ENCODE assay signal across 5 cellular contexts in the genomic region with DNA sequence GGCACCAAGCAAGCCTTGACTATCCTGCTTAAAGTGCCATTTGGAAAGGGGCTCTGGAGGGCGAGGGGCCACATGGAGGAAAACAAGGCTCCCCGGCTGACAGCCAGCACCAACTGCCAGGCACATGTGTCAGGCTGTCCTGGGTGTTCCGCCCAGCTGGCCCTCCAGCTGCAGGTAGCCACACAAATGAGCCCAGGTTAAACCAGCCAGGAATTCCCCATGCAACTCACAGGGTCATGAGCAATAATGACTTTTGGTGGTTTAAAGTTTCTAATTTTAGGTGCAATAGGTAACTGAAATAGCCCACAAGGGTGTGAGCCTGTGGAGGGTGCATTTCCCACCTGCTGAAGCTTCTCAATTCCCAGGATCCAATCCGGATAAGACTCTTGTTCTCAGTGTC. TPM values are rescaled to one million over a fixed set of nuclear protein-coding genes. Genes with fewer than 3 reads are reported as not detected.
A peak's percentile ranks its signal among the peaks of the same experiment; 100 is the strongest.
DNase-seq lines count a peak whose midpoint lies in the region; ATAC-seq, FAIRE-seq and TF ChIP-seq lines count a peak whose summit lies in the region.
"Not testable (repeated sequence)": the region's sequence is repeated elsewhere in the genome, so short reads cannot be mapped to it uniquely, and the experiment has no call there.

No MANE protein-coding gene starts in this region.

- not testable (repeated sequence) for H3K4me2 ChIP-seq in MM.1S (ENCODE audit: low read depth, low read length); HepG2 (ENCODE audit: low read depth, low read length)
- H3K4me2 ChIP-seq in GM12878 (ENCODE audit: control insufficient read depth, insufficient read depth), result 0 out of 2 replicates have a peak overlapping the region, but pooled peaks have one; percentile 25

- TF ChIP-seq EP300 in GM12878 (IDR thresholded peaks at IDR 0.05; ENCODE audit: borderline replicate concordance in 1 of 2, control insufficient read depth in 1 of 2, low read depth in 2 of 2, low read length in 2 of 2), result peak; percentile 49 to 61; a peak in 2 of 4 replicates
- not testable (repeated sequence) for TF ChIP-seq EP300 in HepG2 (IDR thresholded peaks at IDR 0.05; ENCODE audit: low read depth in 2 of 2, low read length in 2 of 2); HepG2 (CRISPR knock-in tag; IDR thresholded peaks at IDR 0.05; ENCODE audit: borderline replicate concordance)

- not testable (repeated sequence) for H3K4me3 ChIP-seq in GM06990 (replicated peaks; ENCODE audit: low read depth, low read length); GM12865 (ENCODE audit: low read depth, low read length); MM.1S (ENCODE audit: low read length); GM12878; HepG2 (replicated peaks in 1 of 3; ENCODE audit: insufficient read depth in 1 of 3, low read depth in 2 of 3, low read length in 3 of 3)

- not testable (repeated sequence) for H3K79me2 ChIP-seq in MM.1S (ENCODE audit: low read length); GM12878 (ENCODE audit: control insufficient read depth, insufficient read depth, low read length); HepG2 (ENCODE audit: insufficient read depth, low read length)

- RAD21 ChIA-PET in GM12878 (lab: Charles Lee; ENCODE audit: unreplicated experiment), result not testable (repeated sequence)

- peak; percentile 41 for DNase-seq in GM06990 (ENCODE audit: extremely low read depth, insufficient read length)
- peak; percentile 88 for DNase-seq in GM12865 (ENCODE audit: low read depth)
- peak; percentile 38 for DNase-seq in MM.1S
- DNase-seq in GM12878 (ENCODE audit: low read depth, low spot score), result peak; percentile 73
- not testable (repeated sequence) for DNase-seq in HepG2 (ENCODE audit: low spot score)

- TF ChIP-seq CTCF in GM06990 (IDR thresholded peaks at IDR 0.05; ENCODE audit: insufficient read depth, low read length, poor library complexity, severe bottlenecking); GM12865 (IDR thresholded peaks at IDR 0.05; ENCODE audit: insufficient read depth, low read depth, low read length, missing control alignments); MM.1S (IDR thresholded peaks at IDR 0.05; ENCODE audit: low read length); GM12878 (IDR thresholded peaks at IDR 0.05 in 2 of 3, conservative IDR thresholded peaks at IDR 0.05 in 1 of 3; ENCODE audit: control insufficient read depth in 2 of 3, extremely low read depth in 1 of 3, insufficient read depth in 1 of 3, low read depth in 3 of 3, low read length in 3 of 3); HepG2 (CRISPR knock-in tag; IDR thresholded peaks at IDR 0.05): not testable (repeated sequence)

- FAIRE-seq in GM12878 (lab: Jason Lieb, UNC); HepG2 (lab: Jason Lieb, UNC): not testable (repeated sequence)

- in situ Hi-C loops in GM12878 (cut with MboI); HepG2 (cut with HindIII; ENCODE audit: extremely low pct_ligation_motif_present, low pct_unique_long_range_greater_than_20kb): not testable (repeated sequence)

- peak overlapping the region; percentile 35; the same call in 1 of the 2 replicates for H3K27ac ChIP-seq in MM.1S (ENCODE audit: low read length)
- peak overlapping the region; percentile 77 for H3K27ac ChIP-seq in GM12878 (ENCODE audit: control insufficient read depth, insufficient read depth)
- H3K27ac ChIP-seq in HepG2 (ENCODE audit: extremely low read length, insufficient read depth, low read length), result not testable (repeated sequence)

- H3K36me3 ChIP-seq in GM06990 (ENCODE audit: control insufficient read depth, insufficient read depth, low read length); MM.1S (replicated peaks; ENCODE audit: insufficient read depth, low read length); GM12878 (ENCODE audit: control insufficient read depth in 2 of 2, insufficient read depth in 2 of 2, low read length in 1 of 2); HepG2 (replicated peaks in 1 of 2; ENCODE audit: control insufficient read depth in 1 of 2, insufficient read depth in 2 of 2, low read length in 2 of 2): not testable (repeated sequence)

- not testable (repeated sequence) for H3K27me3 ChIP-seq in GM06990 (replicated peaks; ENCODE audit: control insufficient read depth, insufficient read depth, low read length); MM.1S (replicated peaks; ENCODE audit: insufficient read depth, low read length); GM12878 (replicated peaks in 1 of 2; ENCODE audit: control insufficient read depth in 2 of 2, insufficient read depth in 2 of 2, low read length in 1 of 2); HepG2 (ENCODE audit: control insufficient read depth in 1 of 2, insufficient read depth in 2 of 2, low read length in 2 of 2)

- POLR2A ChIA-PET in GM12878 (lab: Charles Lee); HepG2 (lab: Yijun Ruan, JAX): not testable (repeated sequence)

- H3K9ac ChIP-seq in MM.1S (ENCODE audit: low read length); GM12878 (ENCODE audit: control insufficient read depth, insufficient read depth, low read length); HepG2 (ENCODE audit: insufficient read depth, low read depth, low read length): not testable (repeated sequence)

- TF ChIP-seq RAD21 in GM12878 (IDR thresholded peaks at IDR 0.05; ENCODE audit: insufficient read depth, low read depth, low read length); HepG2 (CRISPR knock-in tag; IDR thresholded peaks at IDR 0.05): not testable (repeated sequence)

- CTCF ChIA-PET in GM12878 (lab: Yijun Ruan, JAX); HepG2 (lab: Yijun Ruan, JAX; ENCODE audit: low intra/inter-chr PET ratio, low total read pairs): not testable (repeated sequence)

- not testable (repeated sequence) for ATAC-seq in GM12878, HepG2

- not testable (repeated sequence) for H4K20me1 ChIP-seq in MM.1S (ENCODE audit: insufficient read depth, low read length); GM12878 (ENCODE audit: control insufficient read depth, insufficient read depth); HepG2 (ENCODE audit: insufficient read depth, low read length)

- not testable (repeated sequence) for H3K9me3 ChIP-seq in MM.1S (replicated peaks; ENCODE audit: insufficient read depth, low read length); GM12878 (replicated peaks; ENCODE audit: control insufficient read depth, insufficient read depth, low read length); HepG2 (ENCODE audit: low read length)

- intact Hi-C loops in GM12878 (cut with micrococcal nuclease; ENCODE audit: unreplicated experiment), result loop anchor here (5.0 to 10.0 kb wide), 2 partner anchors 51 to 62 kb away; partner anchors contain the start of gene EEF2KMT
- intact Hi-C loops in HepG2 (cut with micrococcal nuclease; ENCODE audit: unreplicated experiment), result not testable (repeated sequence)

- not testable (repeated sequence) for H3K4me1 ChIP-seq in MM.1S (ENCODE audit: low read length)
- H3K4me1 ChIP-seq in GM12878 (ENCODE audit: control insufficient read depth, insufficient read depth, low read length) (peaks cover 35% of the 10 kb centered on the region), HepG2 (ENCODE audit: insufficient read depth, low read length) (peaks cover 12% of the 10 kb centered on the region; the same call in 1 of the 2 replicates)

- SMC1A ChIA-PET in GM12878 (lab: Charles Lee; ENCODE audit: uncharacterized antibody, unreplicated experiment), result interaction anchor here (0.7 kb wide), 1 partner anchor 100 kb away, joined by 4 read pairs; no protein-coding TSS in a partner anchor

- not testable (repeated sequence) for H2AFZ ChIP-seq in MM.1S (ENCODE audit: low read length); GM12878 (ENCODE audit: control insufficient read depth, low read depth, low read length); HepG2 (ENCODE audit: low read length)

- not testable (repeated sequence) for BruUV-seq in GM12878 (replicated peaks; lab: Mats Ljungman, UMichigan); HepG2 (replicated peaks; lab: Mats Ljungman, UMichigan)

- H3K9me2 ChIP-seq in MM.1S (replicated peaks; ENCODE audit: insufficient read depth, low read length), result not testable (repeated sequence)

- 18% methylated on average over 4 of the region's 4 CpGs for WGBS in GM12878 (ENCODE audit: insufficient coverage, insufficient replicate concordance, low lambda C conversion rate, missing lambda C conversion rate)
- WGBS in HepG2 (ENCODE audit: low lambda C conversion rate), result 35% methylated on average over 4 of the region's 4 CpGs

- not testable (repeated sequence) for TF ChIP-seq POLR2A in GM12878 (IDR thresholded peaks at IDR 0.05; ENCODE audit: low read depth, low read length); HepG2 (IDR thresholded peaks at IDR 0.05; ENCODE audit: insufficient read depth in 1 of 2, low read depth in 2 of 2, low read length in 2 of 2)

- H3F3A ChIP-seq in MM.1S (ENCODE audit: insufficient read depth, low read length), result not testable (repeated sequence)

RNA-seq across cellular contexts. Expression of gene EEF2KMT, which starts 58.9 kb away (rescaled TPM):
- total RNA-seq in GM12878 (2013; cell fraction: nucleolus; rRNA removed), result 7.9 and 8.5 TPM in 2 replicates
- 19.0 and 21.0 TPM in 2 replicates for total RNA-seq in GM12878 (2014; rRNA removed)
- total RNA-seq in GM12878 (2014; rRNA removed; fragmentation: Illumina TruSeq; extraction: Trizol), result 8.6 and 9.5 TPM in 2 replicates
- 17.5 and 19.0 TPM in 2 replicates for total RNA-seq in GM12878 (2021)
- polyA plus RNA-seq in GM12878 (2011; ENCODE audit: low read depth), result 2.8 TPM
- polyA plus RNA-seq in GM12878 (2011; rRNA removed), result 4.9 and 8.6 TPM in 2 replicates
- polyA plus RNA-seq in GM12878 (2011; cell fraction: cytosol; rRNA removed), result 10.6 and 16.4 TPM in 2 replicates
- 17.8 and 24.9 TPM in 2 replicates for polyA plus RNA-seq in GM12878 (2011; cell fraction: nucleus; rRNA removed)
- polyA plus RNA-seq in GM12878 (2012), result 6.3 and 6.7 TPM in 2 replicates
- 5.0 and 9.5 TPM in 2 replicates for polyA plus RNA-seq in GM12878 (2014; fragmentation: Illumina TruSeq; extraction: Trizol)
- 1 to 10 TPM; 3.8 to 4.8 TPM for polyA plus RNA-seq in GM12878 (2014; fragmentation: Nextera tagmentation; extraction: Ambion mirVana)
- polyA plus RNA-seq in GM12878 (2014; rRNA removed), result 17.5 and 21.1 TPM in 2 replicates
- polyA plus RNA-seq in GM12878 (2016; fragmentation: Nextera tagmentation; extraction: Ambion mirVana), result 10 to 100 TPM; 26.0 to 28.1 TPM
- polyA minus RNA-seq in GM12878 (2011; rRNA and poly(A)+ RNA removed), result 5.3 and 9.3 TPM in 2 replicates
- polyA minus RNA-seq in GM12878 (2011; cell fraction: cytosol; rRNA and poly(A)+ RNA removed), result 5.1 and 6.4 TPM in 2 replicates
- 5.3 and 11.1 TPM in 2 replicates for polyA minus RNA-seq in GM12878 (2011; cell fraction: nucleus; rRNA and poly(A)+ RNA removed)
- total RNA-seq in HepG2 (2016; rRNA removed; fragmentation: Illumina TruSeq; extraction: Trizol), result 26.9 and 33.3 TPM in 2 replicates
- 23.3 and 24.2 TPM in 2 replicates for total RNA-seq in HepG2 (2016; cell fraction: cytosol; rRNA removed; fragmentation: Illumina TruSeq; extraction: Trizol; ENCODE audit: low read depth)
- 26.7 and 30.7 TPM in 2 replicates for total RNA-seq in HepG2 (2016; cell fraction: insoluble cytoplasmic fraction; rRNA removed; fragmentation: Illumina TruSeq; extraction: Trizol)
- total RNA-seq in HepG2 (2016; cell fraction: membrane; rRNA removed; fragmentation: Illumina TruSeq; extraction: Trizol), result 31.8 and 38.4 TPM in 2 replicates
- 15.9 and 16.1 TPM in 2 replicates for total RNA-seq in HepG2 (2016; cell fraction: nucleus; rRNA removed; fragmentation: Illumina TruSeq; extraction: Trizol)
- polyA plus RNA-seq in HepG2 (2011; rRNA removed), result 10.7 and 16.4 TPM in 2 replicates
- 8.7 and 11.7 TPM in 2 replicates for polyA plus RNA-seq in HepG2 (2011; cell fraction: cytosol; rRNA removed)
- 16.8 and 18.0 TPM in 2 replicates for polyA plus RNA-seq in HepG2 (2011; cell fraction: nucleus; rRNA removed)
- 14.7 and 16.8 TPM in 2 replicates for polyA plus RNA-seq in HepG2 (2012)
- 29.8 and 33.9 TPM in 2 replicates for polyA plus RNA-seq in HepG2 (2016; cell fraction: cytosol; fragmentation: Illumina TruSeq; extraction: Trizol; ENCODE audit: low read depth)
- 34.1 and 37.4 TPM in 2 replicates for polyA plus RNA-seq in HepG2 (2016; cell fraction: insoluble cytoplasmic fraction; fragmentation: Illumina TruSeq; extraction: Trizol; ENCODE audit: low read depth)
- polyA plus RNA-seq in HepG2 (2016; cell fraction: membrane; fragmentation: Illumina TruSeq; extraction: Trizol; ENCODE audit: low read depth), result 33.8 and 34.3 TPM in 2 replicates
- 21.5 and 26.9 TPM in 2 replicates for polyA plus RNA-seq in HepG2 (2016; cell fraction: nucleus; fragmentation: Illumina TruSeq; extraction: Trizol; ENCODE audit: insufficient read depth, low read depth)
- polyA minus RNA-seq in HepG2 (2011; rRNA and poly(A)+ RNA removed; ENCODE audit: low replicate concordance), result 20.0 and 23.0 TPM in 2 replicates
- polyA minus RNA-seq in HepG2 (2011; cell fraction: cytosol; rRNA and poly(A)+ RNA removed), result 6.0 and 6.5 TPM in 2 replicates
- 10.3 and 11.7 TPM in 2 replicates for polyA minus RNA-seq in HepG2 (2011; cell fraction: nucleus; rRNA and poly(A)+ RNA removed)
